10 cellular contexts compared by ENCODE assay signal in the genomic region with DNA sequence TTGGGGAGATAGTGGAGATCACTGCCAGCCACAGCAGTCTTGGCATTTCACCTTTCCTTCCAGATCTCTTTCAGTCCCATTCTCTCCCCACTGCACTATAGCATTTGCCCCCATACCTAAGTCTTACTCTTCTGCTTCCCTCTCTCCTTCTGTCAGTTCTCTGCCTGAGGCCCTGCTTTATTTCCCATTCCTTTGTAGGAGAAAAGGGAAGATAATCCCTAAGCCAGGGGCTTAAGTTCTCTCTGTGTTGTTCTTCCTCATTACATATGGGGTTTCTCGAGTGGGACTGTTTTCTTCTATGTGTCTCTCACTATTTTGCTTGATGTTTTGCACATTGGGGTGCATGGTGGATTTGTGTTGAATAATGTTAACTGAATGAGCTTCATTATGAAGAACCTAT. TPM values are rescaled to one million over a fixed set of nuclear protein-coding genes. Genes with fewer than 3 reads are reported as not detected.
DNase-seq lines count a peak whose midpoint lies in the region; ATAC-seq, FAIRE-seq and TF ChIP-seq lines count a peak whose summit lies in the region.
"Had no signal": no experiment of that assay in that cellular context is flagged by ENCODE, and none has a peak within 500 bp of the region (broad histone marks: within the 10 kb centered on the region; RNA-seq: fewer than 3 reads in every experiment).

No MANE protein-coding gene starts in this region.

- H3K36me3 ChIP-seq in K562 (ENCODE audit: control insufficient read depth, insufficient read depth, low read length), result peaks cover 15% of the 10 kb centered on the region; the same call in 2 of the 3 replicates

- no peak for TF ChIP-seq RAD21 in K562 (CRISPR knock-in tag; conservative IDR thresholded peaks at IDR 0.05 in 1 of 2, IDR thresholded peaks at IDR 0.05 in 1 of 2)

- BruUV-seq in K562 (replicated peaks; lab: Mats Ljungman, UMichigan), result no TSS peak

- FAIRE-seq in K562 (lab: Jason Lieb, UNC), result no peak

- DNase-seq in AG04449 (ENCODE audit: low read depth, low spot score) (no peak), HL-60 (ENCODE audit: low read depth in 1 of 2, low spot score in 1 of 2) (no peak), K562 (ENCODE audit: extremely low read depth in 1 of 4, low spot score in 3 of 4) (no peak), NCI-H345 (lab: John Stamatoyannopoulos, UW) (no peak), mesenteric fat pad (ENCODE audit: low spot score) (no peak), NCI-H2081 (lab: John Stamatoyannopoulos, UW) (no peak)
- peak; percentile 26 for DNase-seq in natural killer cell treated with Interleukin-12 subunit alpha and Interleukin-12 subunit beta and Interleukin-15 and Interleukin-18, amount 100 ng/mL, for 72 hours (ENCODE audit: low spot score)
- DNase-seq: cortex of kidney, DMS79 had no signal

- CTCF ChIA-PET in AG04449 (lab: Yijun Ruan, JAX) (interaction anchor here (0.6 to 7.0 kb wide), 8 partner anchors 9 to 153 kb away, joined by 3 to 36 read pairs (median 4); a partner anchor contains a TSS), K562 (lab: Yijun Ruan, JAX; ENCODE audit: low intra/inter-chr PET ratio) (no interaction called here)

- peaks cover 59% of the 10 kb centered on the region for H3K79me2 ChIP-seq in K562 (ENCODE audit: control insufficient read depth, insufficient read depth, low read length)

- peaks cover 65 to 71% of the 10 kb centered on the region in 2 donors for H3K4me1 Mint-ChIP-seq in natural killer cell treated with Interleukin-12 subunit alpha and Interleukin-12 subunit beta and Interleukin-15 and Interleukin-18, amount 100 ng/mL, for 72 hours (ENCODE audit: low read depth in 2 of 2)

- peaks cover 4% of the 10 kb centered on the region for H4K20me1 ChIP-seq in K562 (replicated peaks; ENCODE audit: control insufficient read depth, insufficient read depth, low read length)

- H3K4me3 ChIP-seq in AG04449 (ENCODE audit: low read depth, low read length) (peak overlapping the region; percentile 23), HL-60 (replicated peaks; ENCODE audit: insufficient read depth, low read length) (no peak overlapping the region), K562 (no peak overlapping the region)

- TF ChIP-seq CTCF in AG04449 (IDR thresholded peaks at IDR 0.05; ENCODE audit: insufficient read depth, low read length, missing control alignments) (no peak), HL-60 (IDR thresholded peaks at IDR 0.05; ENCODE audit: insufficient read depth, low read length) (no peak), K562 (IDR thresholded peaks at IDR 0.05 in 2 of 3, conservative IDR thresholded peaks at IDR 0.05 in 1 of 3; ENCODE audit: insufficient read depth in 2 of 3, low read depth in 1 of 3, low read length in 3 of 3) (no peak)

- H3K27ac ChIP-seq in HL-60 (replicated peaks) (peak overlapping the region; percentile 95), K562 (ENCODE audit: extremely low read depth, low read depth, low read length) (peak overlapping the region; percentile 22; the same call in 1 of the 3 replicates)

- peaks cover 2% of the 10 kb centered on the region for H3K9me1 ChIP-seq in K562 (ENCODE audit: control insufficient read depth, insufficient read depth, low read length)

- H3K4me3 Mint-ChIP-seq in natural killer cell treated with Interleukin-12 subunit alpha and Interleukin-12 subunit beta and Interleukin-15 and Interleukin-18, amount 100 ng/mL, for 72 hours, result peak overlapping the region; percentile 93

- no peak overlapping the region; the same call in 1 of the 2 replicates for H3K4me2 ChIP-seq in K562 (ENCODE audit: insufficient read depth, low read length)

- H3K27me3 ChIP-seq in HL-60 (ENCODE audit: insufficient read depth, poor library complexity, severe bottlenecking) (no peaks in the 10 kb centered on the region), K562 (ENCODE audit: control insufficient read depth in 2 of 2, insufficient read depth in 2 of 2, low read length in 2 of 2) (no peaks in the 10 kb centered on the region)

- 9% methylated on average over 1 of the region's 1 CpG for WGBS in K562 (ENCODE audit: insufficient coverage, low coverage, missing lambda C conversion rate)

- H3K9me3 ChIP-seq in K562 (replicated peaks; ENCODE audit: control insufficient read depth, insufficient read depth, low read depth, low read length), result no peaks in the 10 kb centered on the region

- no peak overlapping the region for H3K9ac ChIP-seq in K562 (ENCODE audit: insufficient read depth in 1 of 2, low read depth in 2 of 2, low read length in 2 of 2)

- H3K9me3 Mint-ChIP-seq in natural killer cell treated with Interleukin-12 subunit alpha and Interleukin-12 subunit beta and Interleukin-15 and Interleukin-18, amount 100 ng/mL, for 72 hours, result no peaks in the 10 kb centered on the region

- peak overlapping the region; percentile 99 for H3K27ac Mint-ChIP-seq in natural killer cell treated with Interleukin-12 subunit alpha and Interleukin-12 subunit beta and Interleukin-15 and Interleukin-18, amount 100 ng/mL, for 72 hours

- peaks cover 42 to 66% of the 10 kb centered on the region in 2 experiments for H3K4me1 ChIP-seq in K562 (replicated peaks in 1 of 2; ENCODE audit: control insufficient read depth in 2 of 2, insufficient read depth in 2 of 2, low read length in 2 of 2)

- intact Hi-C loops in K562 (cut with micrococcal nuclease), result no loop called here

- TF ChIP-seq EP300 in K562 (IDR thresholded peaks at IDR 0.05; ENCODE audit: low read length), result no peak

- no peaks in the 10 kb centered on the region for H3K36me3 Mint-ChIP-seq in natural killer cell treated with Interleukin-12 subunit alpha and Interleukin-12 subunit beta and Interleukin-15 and Interleukin-18, amount 100 ng/mL, for 72 hours

- in situ Hi-C loops in K562 (cut with MboI), result no loop called here

- no peak for TF ChIP-seq POLR2A in K562 (conservative IDR thresholded peaks at IDR 0.05)

- no peak for ATAC-seq in K562
- no peak for ATAC-seq in natural killer cell treated with Interleukin-12 subunit alpha and Interleukin-12 subunit beta and Interleukin-15 and Interleukin-18, amount 100 ng/mL, for 72 hours
- ATAC-seq in GM19328 (IDR thresholded peaks at IDR 0.05; ENCODE audit: unreplicated experiment), result no peak

- no peak overlapping the region for H2AFZ ChIP-seq in K562 (ENCODE audit: low read depth, low read length)

- POLR2A ChIA-PET in AG04449 (lab: Yijun Ruan, JAX) (no interaction called here), K562 (lab: Yijun Ruan, JAX) (no interaction called here)

- no peaks in the 10 kb centered on the region for H3K27me3 Mint-ChIP-seq in natural killer cell treated with Interleukin-12 subunit alpha and Interleukin-12 subunit beta and Interleukin-15 and Interleukin-18, amount 100 ng/mL, for 72 hours

RNA-seq across cellular contexts. Expression of a gene that starts 6.4 kb away (rescaled TPM):
- 35.9 and 42.7 TPM in 2 replicates for total RNA-seq in K562 (2011; cell fraction: chromatin; rRNA removed; ENCODE audit: low replicate concordance)
- 14.5 and 17.1 TPM in 2 replicates for total RNA-seq in K562 (2011; cell fraction: nucleolus; rRNA removed)
- 33.6 and 57.3 TPM in 2 replicates for total RNA-seq in K562 (2011; cell fraction: nucleoplasm; rRNA removed)
- total RNA-seq in K562 (2014; rRNA removed) (2.7 and 5.0 TPM in 2 replicates), K562 (2014; rRNA removed; fragmentation: Illumina TruSeq; extraction: Trizol) (1.4 and 2.2 TPM in 2 replicates), K562 (2015; rRNA removed; fragmentation: Illumina TruSeq; extraction: Trizol) (0.47 and 0.98 TPM in 2 replicates), K562 (2021) (19.0 and 22.9 TPM in 2 replicates), mesenteric fat pad (92.5 TPM)
- polyA plus RNA-seq in K562 (2011; rRNA removed) (0.32 and 0.99 TPM in 2 replicates), K562 (2014; fragmentation: Illumina TruSeq; extraction: Trizol) (3.9 and 6.1 TPM in 2 replicates), K562 (2014; fragmentation: Nextera tagmentation; extraction: Ambion mirVana) (under 1 TPM; 0.01 to 0.06 TPM), K562 (2014; rRNA removed) (2.7 and 3.0 TPM in 2 replicates)
- 0.32 and 0.33 TPM in 2 replicates for polyA plus RNA-seq in K562 (2011; cell fraction: cytosol; rRNA removed)
- polyA plus RNA-seq in K562 (2011; cell fraction: nucleus; rRNA removed), result 5.9 and 6.5 TPM in 2 replicates
- 4.8 and 14.4 TPM in 2 replicates for polyA plus RNA-seq in K562 (2012)
- polyA minus RNA-seq in K562 (2011; rRNA and poly(A)+ RNA removed), result 1.7 and 5.4 TPM in 2 replicates
- polyA minus RNA-seq in K562 (2011; cell fraction: cytosol; rRNA and poly(A)+ RNA removed), result 4.2 and 4.6 TPM in 2 replicates
- 5.1 and 21.4 TPM in 2 replicates for polyA minus RNA-seq in K562 (2011; cell fraction: nucleus; rRNA and poly(A)+ RNA removed)
- 10 to 100 TPM; 52.0 to 67.6 TPM for total RNA-seq in natural killer cell treated with Interleukin-12 subunit alpha and Interleukin-12 subunit beta and Interleukin-15 and Interleukin-18, amount 100 ng/mL, for 72 hours

RNA-seq across cellular contexts. Expression of a gene that starts 14.4 kb away (rescaled TPM):
- 4.3 and 8.8 TPM in 2 replicates for total RNA-seq in K562 (2011; cell fraction: chromatin; rRNA removed; ENCODE audit: low replicate concordance)
- total RNA-seq in K562 (2011; cell fraction: nucleolus; rRNA removed), result 3.3 and 4.3 TPM in 2 replicates
- 2.1 and 4.4 TPM in 2 replicates for total RNA-seq in K562 (2011; cell fraction: nucleoplasm; rRNA removed)
- total RNA-seq in K562 (2014; rRNA removed) (0.32 TPM in 1 of 2 replicates, not detected in the other), K562 (2014; rRNA removed; fragmentation: Illumina TruSeq; extraction: Trizol) (not detected in 2 replicates), K562 (2015; rRNA removed; fragmentation: Illumina TruSeq; extraction: Trizol) (not detected in 2 replicates), K562 (2021) (1.0 and 1.4 TPM in 2 replicates), mesenteric fat pad (34.2 TPM)
- polyA plus RNA-seq in K562 (2011; rRNA removed) (0.12 and 0.13 TPM in 2 replicates), K562 (2014; fragmentation: Illumina TruSeq; extraction: Trizol) (0.42 TPM in 2 replicates), K562 (2014; fragmentation: Nextera tagmentation; extraction: Ambion mirVana) (under 1 TPM in 1 of 2 experiments, not detected in 1; 0.10 TPM), K562 (2014; rRNA removed) (0.40 TPM in 1 of 2 replicates, not detected in the other)
- 0.16 and 0.18 TPM in 2 replicates for polyA plus RNA-seq in K562 (2011; cell fraction: cytosol; rRNA removed)
- 1.1 and 2.4 TPM in 2 replicates for polyA plus RNA-seq in K562 (2011; cell fraction: nucleus; rRNA removed)
- 0.33 and 1.8 TPM in 2 replicates for polyA plus RNA-seq in K562 (2012)
- not detected in 2 replicates for polyA minus RNA-seq in K562 (2011; rRNA and poly(A)+ RNA removed)
- not detected in 2 replicates for polyA minus RNA-seq in K562 (2011; cell fraction: cytosol; rRNA and poly(A)+ RNA removed)
- polyA minus RNA-seq in K562 (2011; cell fraction: nucleus; rRNA and poly(A)+ RNA removed), result 0.27 and 0.78 TPM in 2 replicates
- 1 to 10 TPM; 2.4 to 2.7 TPM for total RNA-seq in natural killer cell treated with Interleukin-12 subunit alpha and Interleukin-12 subunit beta and Interleukin-15 and Interleukin-18, amount 100 ng/mL, for 72 hours

RNA-seq across cellular contexts. Expression of a gene that starts 16.9 kb away (rescaled TPM):
- 6.8 and 9.8 TPM in 2 replicates for total RNA-seq in K562 (2011; cell fraction: chromatin; rRNA removed; ENCODE audit: low replicate concordance)
- total RNA-seq in K562 (2011; cell fraction: nucleolus; rRNA removed), result 15.5 and 19.7 TPM in 2 replicates
- 10.8 and 15.5 TPM in 2 replicates for total RNA-seq in K562 (2011; cell fraction: nucleoplasm; rRNA removed)
- 99.8 TPM in 2 replicates for total RNA-seq in K562 (2014; rRNA removed)
- 13.3 and 16.4 TPM in 2 replicates for total RNA-seq in K562 (2014; rRNA removed; fragmentation: Illumina TruSeq; extraction: Trizol)
- total RNA-seq in K562 (2015; rRNA removed; fragmentation: Illumina TruSeq; extraction: Trizol), result 52.6 and 57.3 TPM in 2 replicates
- total RNA-seq in K562 (2021), result 54.7 and 61.2 TPM in 2 replicates
- 34.5 and 39.9 TPM in 2 replicates for polyA plus RNA-seq in K562 (2011; rRNA removed)
- 53.5 and 108 TPM in 2 replicates for polyA plus RNA-seq in K562 (2011; cell fraction: cytosol; rRNA removed)
- 33.4 and 45.6 TPM in 2 replicates for polyA plus RNA-seq in K562 (2011; cell fraction: nucleus; rRNA removed)
- 56.0 and 83.5 TPM in 2 replicates for polyA plus RNA-seq in K562 (2012)
- 19.1 and 32.8 TPM in 2 replicates for polyA plus RNA-seq in K562 (2014; fragmentation: Illumina TruSeq; extraction: Trizol)
- 10 to 100 TPM; 70.4 to 90.4 TPM for polyA plus RNA-seq in K562 (2014; fragmentation: Nextera tagmentation; extraction: Ambion mirVana)
- polyA plus RNA-seq in K562 (2014; rRNA removed), result 87.3 and 104 TPM in 2 replicates
- 4.0 and 5.2 TPM in 2 replicates for polyA minus RNA-seq in K562 (2011; rRNA and poly(A)+ RNA removed)
- 26.4 and 63.1 TPM in 2 replicates for polyA minus RNA-seq in K562 (2011; cell fraction: cytosol; rRNA and poly(A)+ RNA removed)
- 11.7 and 17.4 TPM in 2 replicates for polyA minus RNA-seq in K562 (2011; cell fraction: nucleus; rRNA and poly(A)+ RNA removed)
- 100 to 1,000 TPM in 1 of 2 donors, 10 to 100 TPM in 1; 54.1 to 105 TPM for total RNA-seq in natural killer cell treated with Interleukin-12 subunit alpha and Interleukin-12 subunit beta and Interleukin-15 and Interleukin-18, amount 100 ng/mL, for 72 hours
- total RNA-seq in mesenteric fat pad, result 68.3 TPM

RNA-seq across cellular contexts. Expression of a gene that starts 17.4 kb away (rescaled TPM):
- total RNA-seq in K562 (2011; cell fraction: chromatin; rRNA removed; ENCODE audit: low replicate concordance), result 5.6 and 9.9 TPM in 2 replicates
- total RNA-seq in K562 (2011; cell fraction: nucleolus; rRNA removed), result 6.5 and 8.8 TPM in 2 replicates
- 5.0 and 6.4 TPM in 2 replicates for total RNA-seq in K562 (2011; cell fraction: nucleoplasm; rRNA removed)
- 4.7 and 6.0 TPM in 2 replicates for total RNA-seq in K562 (2014; rRNA removed)
- 5.7 and 5.8 TPM in 2 replicates for total RNA-seq in K562 (2014; rRNA removed; fragmentation: Illumina TruSeq; extraction: Trizol)
- total RNA-seq in K562 (2015; rRNA removed; fragmentation: Illumina TruSeq; extraction: Trizol), result 6.4 and 7.6 TPM in 2 replicates
- total RNA-seq in K562 (2021), result 6.9 and 7.8 TPM in 2 replicates
- 4.2 and 7.2 TPM in 2 replicates for polyA plus RNA-seq in K562 (2011; rRNA removed)
- 4.6 and 5.4 TPM in 2 replicates for polyA plus RNA-seq in K562 (2011; cell fraction: cytosol; rRNA removed)
- polyA plus RNA-seq in K562 (2011; cell fraction: nucleus; rRNA removed), result 7.7 and 13.1 TPM in 2 replicates
- polyA plus RNA-seq in K562 (2012), result 2.8 and 5.2 TPM in 2 replicates
- 7.3 and 7.9 TPM in 2 replicates for polyA plus RNA-seq in K562 (2014; fragmentation: Illumina TruSeq; extraction: Trizol)
- polyA plus RNA-seq in K562 (2014; fragmentation: Nextera tagmentation; extraction: Ambion mirVana), result 1 to 10 TPM; 2.4 to 5.7 TPM
- polyA plus RNA-seq in K562 (2014; rRNA removed), result 4.8 and 7.5 TPM in 2 replicates
- 2.1 and 5.2 TPM in 2 replicates for polyA minus RNA-seq in K562 (2011; rRNA and poly(A)+ RNA removed)
- polyA minus RNA-seq in K562 (2011; cell fraction: cytosol; rRNA and poly(A)+ RNA removed), result 1.9 and 2.5 TPM in 2 replicates
- polyA minus RNA-seq in K562 (2011; cell fraction: nucleus; rRNA and poly(A)+ RNA removed), result 5.5 and 8.3 TPM in 2 replicates
- total RNA-seq in natural killer cell treated with Interleukin-12 subunit alpha and Interleukin-12 subunit beta and Interleukin-15 and Interleukin-18, amount 100 ng/mL, for 72 hours, result 10 to 100 TPM; 11.3 to 12.9 TPM
- total RNA-seq in mesenteric fat pad, result 16.7 TPM

RNA-seq across cellular contexts. Expression of a gene that starts 48.1 kb away (rescaled TPM):
- total RNA-seq in K562 (2011; cell fraction: chromatin; rRNA removed; ENCODE audit: low replicate concordance), result 101 and 117 TPM in 2 replicates
- total RNA-seq in K562 (2011; cell fraction: nucleolus; rRNA removed), result 47.2 and 48.0 TPM in 2 replicates
- 69.7 and 83.1 TPM in 2 replicates for total RNA-seq in K562 (2011; cell fraction: nucleoplasm; rRNA removed)
- 34.8 and 36.7 TPM in 2 replicates for total RNA-seq in K562 (2014; rRNA removed)
- 14.6 and 15.2 TPM in 2 replicates for total RNA-seq in K562 (2014; rRNA removed; fragmentation: Illumina TruSeq; extraction: Trizol)
- 19.8 and 21.2 TPM in 2 replicates for total RNA-seq in K562 (2015; rRNA removed; fragmentation: Illumina TruSeq; extraction: Trizol)
- total RNA-seq in K562 (2021), result 30.6 and 38.2 TPM in 2 replicates
- polyA plus RNA-seq in K562 (2011; rRNA removed), result 12.2 and 15.7 TPM in 2 replicates
- polyA plus RNA-seq in K562 (2011; cell fraction: cytosol; rRNA removed), result 16.1 and 25.2 TPM in 2 replicates
- 70.0 and 86.2 TPM in 2 replicates for polyA plus RNA-seq in K562 (2011; cell fraction: nucleus; rRNA removed)
- polyA plus RNA-seq in K562 (2012), result 29.2 and 37.9 TPM in 2 replicates
- polyA plus RNA-seq in K562 (2014; fragmentation: Illumina TruSeq; extraction: Trizol), result 24.7 and 24.8 TPM in 2 replicates
- under 1 TPM; 0.39 to 0.63 TPM for polyA plus RNA-seq in K562 (2014; fragmentation: Nextera tagmentation; extraction: Ambion mirVana)
- 27.8 and 33.9 TPM in 2 replicates for polyA plus RNA-seq in K562 (2014; rRNA removed)
- 23.8 TPM in 2 replicates for polyA minus RNA-seq in K562 (2011; rRNA and poly(A)+ RNA removed)
- polyA minus RNA-seq in K562 (2011; cell fraction: cytosol; rRNA and poly(A)+ RNA removed), result 17.8 and 29.3 TPM in 2 replicates
- polyA minus RNA-seq in K562 (2011; cell fraction: nucleus; rRNA and poly(A)+ RNA removed), result 24.1 and 28.0 TPM in 2 replicates
- 100 to 1,000 TPM; 106 to 192 TPM for total RNA-seq in natural killer cell treated with Interleukin-12 subunit alpha and Interleukin-12 subunit beta and Interleukin-15 and Interleukin-18, amount 100 ng/mL, for 72 hours
- 40.9 TPM for total RNA-seq in mesenteric fat pad
